Comparison of ENCODE assay signal across 1 cellular context in the genomic region with DNA sequence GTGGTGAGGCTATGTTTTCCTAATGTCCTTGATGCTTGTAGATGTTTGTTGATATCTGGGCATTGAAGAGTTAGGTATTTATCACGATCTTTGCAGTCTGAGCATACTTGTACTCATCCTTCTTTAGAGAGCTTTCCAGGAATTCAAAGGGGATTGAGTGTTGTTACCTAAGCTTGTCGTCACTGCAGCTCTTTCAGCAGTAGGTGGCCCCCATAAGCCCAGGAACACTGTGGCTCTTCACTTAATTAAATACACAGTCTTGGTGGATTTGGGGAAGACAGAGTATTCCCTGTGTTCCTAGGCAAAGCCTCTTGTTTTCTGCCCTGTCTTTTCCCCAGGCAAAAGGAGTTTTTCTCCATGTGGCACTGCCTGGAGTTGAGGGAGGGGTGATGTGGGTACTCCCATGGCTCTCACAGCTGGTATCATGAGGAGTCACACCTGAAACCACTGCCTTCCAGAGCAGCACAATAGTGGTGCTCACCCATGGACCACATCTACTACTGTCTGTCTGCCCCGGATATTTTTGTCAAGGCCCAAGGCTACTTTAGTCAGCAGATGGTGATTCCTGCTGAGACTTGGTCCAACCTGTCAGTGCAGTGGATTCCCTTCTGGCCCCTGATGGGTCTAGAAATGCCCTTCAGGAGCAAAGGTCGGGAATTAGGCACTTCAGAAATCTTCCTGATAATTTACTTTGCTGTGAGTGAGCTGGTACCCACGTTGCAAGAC.
TF ChIP-seq lines count a peak whose summit lies in the region.

No MANE protein-coding gene starts in this region.

TF ChIP-seq in WTC11, 78 proteins besides CTCF, POLR2A, EP300 and RAD21 (continued from another document):
- TF ChIP-seq, protein P1, sequence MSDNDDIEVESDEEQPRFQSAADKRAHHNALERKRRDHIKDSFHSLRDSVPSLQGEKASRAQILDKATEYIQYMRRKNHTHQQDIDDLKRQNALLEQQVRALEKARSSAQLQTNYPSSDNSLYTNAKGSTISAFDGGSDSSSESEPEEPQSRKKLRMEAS (CRISPR knock-in tag; IDR thresholded peaks at IDR 0.05) = no peak
- no peak for TF ChIP-seq FOXP1 (CRISPR knock-in tag; IDR thresholded peaks at IDR 0.05; ENCODE audit: borderline replicate concordance)
- no peak for TF ChIP-seq SP1 (CRISPR knock-in tag; conservative IDR thresholded peaks at IDR 0.05)
- TF ChIP-seq, protein P2, sequence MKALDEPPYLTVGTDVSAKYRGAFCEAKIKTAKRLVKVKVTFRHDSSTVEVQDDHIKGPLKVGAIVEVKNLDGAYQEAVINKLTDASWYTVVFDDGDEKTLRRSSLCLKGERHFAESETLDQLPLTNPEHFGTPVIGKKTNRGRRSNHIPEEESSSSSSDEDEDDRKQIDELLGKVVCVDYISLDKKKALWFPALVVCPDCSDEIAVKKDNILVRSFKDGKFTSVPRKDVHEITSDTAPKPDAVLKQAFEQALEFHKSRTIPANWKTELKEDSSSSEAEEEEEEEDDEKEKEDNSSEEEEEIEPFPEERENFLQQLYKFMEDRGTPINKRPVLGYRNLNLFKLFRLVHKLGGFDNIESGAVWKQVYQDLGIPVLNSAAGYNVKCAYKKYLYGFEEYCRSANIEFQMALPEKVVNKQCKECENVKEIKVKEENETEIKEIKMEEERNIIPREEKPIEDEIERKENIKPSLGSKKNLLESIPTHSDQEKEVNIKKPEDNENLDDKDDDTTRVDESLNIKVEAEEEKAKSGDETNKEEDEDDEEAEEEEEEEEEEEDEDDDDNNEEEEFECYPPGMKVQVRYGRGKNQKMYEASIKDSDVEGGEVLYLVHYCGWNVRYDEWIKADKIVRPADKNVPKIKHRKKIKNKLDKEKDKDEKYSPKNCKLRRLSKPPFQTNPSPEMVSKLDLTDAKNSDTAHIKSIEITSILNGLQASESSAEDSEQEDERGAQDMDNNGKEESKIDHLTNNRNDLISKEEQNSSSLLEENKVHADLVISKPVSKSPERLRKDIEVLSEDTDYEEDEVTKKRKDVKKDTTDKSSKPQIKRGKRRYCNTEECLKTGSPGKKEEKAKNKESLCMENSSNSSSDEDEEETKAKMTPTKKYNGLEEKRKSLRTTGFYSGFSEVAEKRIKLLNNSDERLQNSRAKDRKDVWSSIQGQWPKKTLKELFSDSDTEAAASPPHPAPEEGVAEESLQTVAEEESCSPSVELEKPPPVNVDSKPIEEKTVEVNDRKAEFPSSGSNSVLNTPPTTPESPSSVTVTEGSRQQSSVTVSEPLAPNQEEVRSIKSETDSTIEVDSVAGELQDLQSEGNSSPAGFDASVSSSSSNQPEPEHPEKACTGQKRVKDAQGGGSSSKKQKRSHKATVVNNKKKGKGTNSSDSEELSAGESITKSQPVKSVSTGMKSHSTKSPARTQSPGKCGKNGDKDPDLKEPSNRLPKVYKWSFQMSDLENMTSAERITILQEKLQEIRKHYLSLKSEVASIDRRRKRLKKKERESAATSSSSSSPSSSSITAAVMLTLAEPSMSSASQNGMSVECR (CRISPR knock-in tag; IDR thresholded peaks at IDR 0.05; ENCODE audit: borderline replicate concordance) = no peak
- no peak for TF ChIP-seq EMX1 (CRISPR knock-in tag; IDR thresholded peaks at IDR 0.05)
- TF ChIP-seq, protein P3, sequence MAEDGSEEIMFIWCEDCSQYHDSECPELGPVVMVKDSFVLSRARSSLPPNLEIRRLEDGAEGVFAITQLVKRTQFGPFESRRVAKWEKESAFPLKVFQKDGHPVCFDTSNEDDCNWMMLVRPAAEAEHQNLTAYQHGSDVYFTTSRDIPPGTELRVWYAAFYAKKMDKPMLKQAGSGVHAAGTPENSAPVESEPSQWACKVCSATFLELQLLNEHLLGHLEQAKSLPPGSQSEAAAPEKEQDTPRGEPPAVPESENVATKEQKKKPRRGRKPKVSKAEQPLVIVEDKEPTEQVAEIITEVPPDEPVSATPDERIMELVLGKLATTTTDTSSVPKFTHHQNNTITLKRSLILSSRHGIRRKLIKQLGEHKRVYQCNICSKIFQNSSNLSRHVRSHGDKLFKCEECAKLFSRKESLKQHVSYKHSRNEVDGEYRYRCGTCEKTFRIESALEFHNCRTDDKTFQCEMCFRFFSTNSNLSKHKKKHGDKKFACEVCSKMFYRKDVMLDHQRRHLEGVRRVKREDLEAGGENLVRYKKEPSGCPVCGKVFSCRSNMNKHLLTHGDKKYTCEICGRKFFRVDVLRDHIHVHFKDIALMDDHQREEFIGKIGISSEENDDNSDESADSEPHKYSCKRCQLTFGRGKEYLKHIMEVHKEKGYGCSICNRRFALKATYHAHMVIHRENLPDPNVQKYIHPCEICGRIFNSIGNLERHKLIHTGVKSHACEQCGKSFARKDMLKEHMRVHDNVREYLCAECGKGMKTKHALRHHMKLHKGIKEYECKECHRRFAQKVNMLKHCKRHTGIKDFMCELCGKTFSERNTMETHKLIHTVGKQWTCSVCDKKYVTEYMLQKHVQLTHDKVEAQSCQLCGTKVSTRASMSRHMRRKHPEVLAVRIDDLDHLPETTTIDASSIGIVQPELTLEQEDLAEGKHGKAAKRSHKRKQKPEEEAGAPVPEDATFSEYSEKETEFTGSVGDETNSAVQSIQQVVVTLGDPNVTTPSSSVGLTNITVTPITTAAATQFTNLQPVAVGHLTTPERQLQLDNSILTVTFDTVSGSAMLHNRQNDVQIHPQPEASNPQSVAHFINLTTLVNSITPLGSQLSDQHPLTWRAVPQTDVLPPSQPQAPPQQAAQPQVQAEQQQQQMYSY (CRISPR knock-in tag; IDR thresholded peaks at IDR 0.05) = no peak
- TF ChIP-seq, protein P4, sequence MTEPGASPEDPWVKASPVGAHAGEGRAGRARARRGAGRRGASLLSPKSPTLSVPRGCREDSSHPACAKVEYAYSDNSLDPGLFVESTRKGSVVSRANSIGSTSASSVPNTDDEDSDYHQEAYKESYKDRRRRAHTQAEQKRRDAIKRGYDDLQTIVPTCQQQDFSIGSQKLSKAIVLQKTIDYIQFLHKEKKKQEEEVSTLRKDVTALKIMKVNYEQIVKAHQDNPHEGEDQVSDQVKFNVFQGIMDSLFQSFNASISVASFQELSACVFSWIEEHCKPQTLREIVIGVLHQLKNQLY (CRISPR knock-in tag; IDR thresholded peaks at IDR 0.05) = no peak
- TF ChIP-seq, protein P5, sequence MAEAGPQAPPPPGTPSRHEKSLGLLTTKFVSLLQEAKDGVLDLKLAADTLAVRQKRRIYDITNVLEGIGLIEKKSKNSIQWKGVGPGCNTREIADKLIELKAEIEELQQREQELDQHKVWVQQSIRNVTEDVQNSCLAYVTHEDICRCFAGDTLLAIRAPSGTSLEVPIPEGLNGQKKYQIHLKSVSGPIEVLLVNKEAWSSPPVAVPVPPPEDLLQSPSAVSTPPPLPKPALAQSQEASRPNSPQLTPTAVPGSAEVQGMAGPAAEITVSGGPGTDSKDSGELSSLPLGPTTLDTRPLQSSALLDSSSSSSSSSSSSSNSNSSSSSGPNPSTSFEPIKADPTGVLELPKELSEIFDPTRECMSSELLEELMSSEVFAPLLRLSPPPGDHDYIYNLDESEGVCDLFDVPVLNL (CRISPR knock-in tag; IDR thresholded peaks at IDR 0.05; ENCODE audit: borderline replicate concordance, low read depth) = no peak
- TF ChIP-seq, protein P6, sequence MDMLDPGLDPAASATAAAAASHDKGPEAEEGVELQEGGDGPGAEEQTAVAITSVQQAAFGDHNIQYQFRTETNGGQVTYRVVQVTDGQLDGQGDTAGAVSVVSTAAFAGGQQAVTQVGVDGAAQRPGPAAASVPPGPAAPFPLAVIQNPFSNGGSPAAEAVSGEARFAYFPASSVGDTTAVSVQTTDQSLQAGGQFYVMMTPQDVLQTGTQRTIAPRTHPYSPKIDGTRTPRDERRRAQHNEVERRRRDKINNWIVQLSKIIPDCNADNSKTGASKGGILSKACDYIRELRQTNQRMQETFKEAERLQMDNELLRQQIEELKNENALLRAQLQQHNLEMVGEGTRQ (CRISPR knock-in tag; IDR thresholded peaks at IDR 0.05) = no peak
- TF ChIP-seq, protein P7, sequence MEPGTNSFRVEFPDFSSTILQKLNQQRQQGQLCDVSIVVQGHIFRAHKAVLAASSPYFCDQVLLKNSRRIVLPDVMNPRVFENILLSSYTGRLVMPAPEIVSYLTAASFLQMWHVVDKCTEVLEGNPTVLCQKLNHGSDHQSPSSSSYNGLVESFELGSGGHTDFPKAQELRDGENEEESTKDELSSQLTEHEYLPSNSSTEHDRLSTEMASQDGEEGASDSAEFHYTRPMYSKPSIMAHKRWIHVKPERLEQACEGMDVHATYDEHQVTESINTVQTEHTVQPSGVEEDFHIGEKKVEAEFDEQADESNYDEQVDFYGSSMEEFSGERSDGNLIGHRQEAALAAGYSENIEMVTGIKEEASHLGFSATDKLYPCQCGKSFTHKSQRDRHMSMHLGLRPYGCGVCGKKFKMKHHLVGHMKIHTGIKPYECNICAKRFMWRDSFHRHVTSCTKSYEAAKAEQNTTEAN (CRISPR knock-in tag; IDR thresholded peaks at IDR 0.05) = no peak
- TF ChIP-seq, protein P8, sequence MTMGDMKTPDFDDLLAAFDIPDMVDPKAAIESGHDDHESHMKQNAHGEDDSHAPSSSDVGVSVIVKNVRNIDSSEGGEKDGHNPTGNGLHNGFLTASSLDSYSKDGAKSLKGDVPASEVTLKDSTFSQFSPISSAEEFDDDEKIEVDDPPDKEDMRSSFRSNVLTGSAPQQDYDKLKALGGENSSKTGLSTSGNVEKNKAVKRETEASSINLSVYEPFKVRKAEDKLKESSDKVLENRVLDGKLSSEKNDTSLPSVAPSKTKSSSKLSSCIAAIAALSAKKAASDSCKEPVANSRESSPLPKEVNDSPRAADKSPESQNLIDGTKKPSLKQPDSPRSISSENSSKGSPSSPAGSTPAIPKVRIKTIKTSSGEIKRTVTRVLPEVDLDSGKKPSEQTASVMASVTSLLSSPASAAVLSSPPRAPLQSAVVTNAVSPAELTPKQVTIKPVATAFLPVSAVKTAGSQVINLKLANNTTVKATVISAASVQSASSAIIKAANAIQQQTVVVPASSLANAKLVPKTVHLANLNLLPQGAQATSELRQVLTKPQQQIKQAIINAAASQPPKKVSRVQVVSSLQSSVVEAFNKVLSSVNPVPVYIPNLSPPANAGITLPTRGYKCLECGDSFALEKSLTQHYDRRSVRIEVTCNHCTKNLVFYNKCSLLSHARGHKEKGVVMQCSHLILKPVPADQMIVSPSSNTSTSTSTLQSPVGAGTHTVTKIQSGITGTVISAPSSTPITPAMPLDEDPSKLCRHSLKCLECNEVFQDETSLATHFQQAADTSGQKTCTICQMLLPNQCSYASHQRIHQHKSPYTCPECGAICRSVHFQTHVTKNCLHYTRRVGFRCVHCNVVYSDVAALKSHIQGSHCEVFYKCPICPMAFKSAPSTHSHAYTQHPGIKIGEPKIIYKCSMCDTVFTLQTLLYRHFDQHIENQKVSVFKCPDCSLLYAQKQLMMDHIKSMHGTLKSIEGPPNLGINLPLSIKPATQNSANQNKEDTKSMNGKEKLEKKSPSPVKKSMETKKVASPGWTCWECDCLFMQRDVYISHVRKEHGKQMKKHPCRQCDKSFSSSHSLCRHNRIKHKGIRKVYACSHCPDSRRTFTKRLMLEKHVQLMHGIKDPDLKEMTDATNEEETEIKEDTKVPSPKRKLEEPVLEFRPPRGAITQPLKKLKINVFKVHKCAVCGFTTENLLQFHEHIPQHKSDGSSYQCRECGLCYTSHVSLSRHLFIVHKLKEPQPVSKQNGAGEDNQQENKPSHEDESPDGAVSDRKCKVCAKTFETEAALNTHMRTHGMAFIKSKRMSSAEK (CRISPR knock-in tag; IDR thresholded peaks at IDR 0.05; ENCODE audit: borderline replicate concordance) = no peak
- no peak for TF ChIP-seq FOXJ3 (CRISPR knock-in tag; IDR thresholded peaks at IDR 0.05; ENCODE audit: borderline replicate concordance)
- TF ChIP-seq ESRRA (CRISPR knock-in tag; IDR thresholded peaks at IDR 0.05; ENCODE audit: borderline replicate concordance) = no peak
- no peak for TF ChIP-seq JAZF1 (CRISPR knock-in tag; IDR thresholded peaks at IDR 0.05)
- TF ChIP-seq, protein P9, sequence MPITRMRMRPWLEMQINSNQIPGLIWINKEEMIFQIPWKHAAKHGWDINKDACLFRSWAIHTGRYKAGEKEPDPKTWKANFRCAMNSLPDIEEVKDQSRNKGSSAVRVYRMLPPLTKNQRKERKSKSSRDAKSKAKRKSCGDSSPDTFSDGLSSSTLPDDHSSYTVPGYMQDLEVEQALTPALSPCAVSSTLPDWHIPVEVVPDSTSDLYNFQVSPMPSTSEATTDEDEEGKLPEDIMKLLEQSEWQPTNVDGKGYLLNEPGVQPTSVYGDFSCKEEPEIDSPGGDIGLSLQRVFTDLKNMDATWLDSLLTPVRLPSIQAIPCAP (CRISPR knock-in tag; IDR thresholded peaks at IDR 0.05) = no peak
